In genomic region chr1:219427989-219428388, GRCh38 we compare ENCODE assay signal across 21 cellular contexts.
DNase-seq lines count a peak whose midpoint lies in the region; ATAC-seq, FAIRE-seq and TF ChIP-seq lines count a peak whose summit lies in the region.
"Had no signal": no experiment of that assay in that cellular context is flagged by ENCODE, and none has a peak within 500 bp of the region (broad histone marks: within the 10 kb centered on the region; RNA-seq: fewer than 3 reads in every experiment).

No MANE protein-coding gene starts in this region.

- H4K20me1 ChIP-seq in fibroblast of lung (ENCODE audit: control insufficient read depth, extremely low read depth, insufficient read depth, low read length) = no peaks in the 10 kb centered on the region

- H3K27me3 ChIP-seq in fibroblast of lung (ENCODE audit: control insufficient read depth, insufficient read depth, low read length) = no peaks in the 10 kb centered on the region

- H3K27ac ChIP-seq in fibroblast of lung (ENCODE audit: insufficient read depth, low read length) = no peak overlapping the region
- H3K27ac ChIP-seq: KMS-11 had no signal

- no peak overlapping the region for H3K4me3 ChIP-seq in fibroblast of lung (replicated peaks in 1 of 4; ENCODE audit: control extremely low read depth in 1 of 4, insufficient read depth in 1 of 4, low read depth in 3 of 4, low read length in 4 of 4)

- TF ChIP-seq CTCF in fibroblast of lung (conservative IDR thresholded peaks at IDR 0.05 in 1 of 2, IDR thresholded peaks at IDR 0.05 in 1 of 2; ENCODE audit: low read depth in 1 of 2, low read length in 2 of 2) = no peak

- FAIRE-seq in GM12891 (lab: Jason Lieb, UNC) = no peak

- no peaks in the 10 kb centered on the region for H3K36me3 ChIP-seq in fibroblast of lung (ENCODE audit: control insufficient read depth, insufficient read depth, low read length)

- TF ChIP-seq POLR2A in GM12891 (IDR thresholded peaks at IDR 0.05; ENCODE audit: low read depth, low read length) = no peak

- DNase-seq in AG08395 (ENCODE audit: low spot score) (peak; percentile 31), GM12891 (ENCODE audit: insufficient read length, low spot score) (no peak), fibroblast of lung (ENCODE audit: low read depth in 2 of 2) (peak; percentile 24 to 56), NCI-H2081 (lab: John Stamatoyannopoulos, UW) (no peak)
- DNase-seq in activated CD4-positive, CD25-positive, alpha-beta regulatory T cell (lab: John Stamatoyannopoulos, UW) = no peak
- DNase-seq: Calu3; CD4-positive, alpha-beta T cell; DMS79; GDM1; HCEC 1CT; NCI-H1105; NCI-H187; NCI-H2171; NCI-H446 treated with DMSO at 0.1 percent for 48 hours; NCI-H774; Right ventricle myocardium superior had no signal

- ATAC-seq in SK-N-SH treated with all-trans-retinoic acid at 6 μM for 48 hours (peak; percentile 69), GM18511 (IDR thresholded peaks at IDR 0.05; ENCODE audit: unreplicated experiment) (no peak), HG03469 (IDR thresholded peaks at IDR 0.05; ENCODE audit: unreplicated experiment) (no peak)
- ATAC-seq: Panc1 had no signal

- H3K9me3 ChIP-seq in fibroblast of lung (ENCODE audit: control insufficient read depth, insufficient read depth, low read depth, low read length) = no peaks in the 10 kb centered on the region

- no peak overlapping the region for H3K4me2 ChIP-seq in fibroblast of lung (ENCODE audit: extremely low read depth, insufficient read depth, low read length)
- H3K4me2 ChIP-seq: KMS-11 had no signal

- H3K4me1 ChIP-seq in fibroblast of lung (ENCODE audit: control insufficient read depth, extremely low read depth, insufficient read depth, low read length) = peaks cover 2% of the 10 kb centered on the region

- H3K9ac ChIP-seq in fibroblast of lung (ENCODE audit: insufficient read depth, low read length) = no peak overlapping the region
- H3K9ac ChIP-seq: KMS-11 had no signal

- H2AFZ ChIP-seq in fibroblast of lung (ENCODE audit: low read length) = no peak overlapping the region

- no peaks in the 10 kb centered on the region for H3K79me2 ChIP-seq in fibroblast of lung (ENCODE audit: control insufficient read depth, insufficient read depth, low read length)

TF ChIP-seq in GM12891, 5 proteins besides CTCF, POLR2A, EP300 and RAD21:
- TF ChIP-seq TAF1 (IDR thresholded peaks at IDR 0.05; ENCODE audit: low read depth, low read length) = no peak
- TF ChIP-seq SPI1 (IDR thresholded peaks at IDR 0.05; ENCODE audit: low read depth, low read length) = peak; percentile 42; the same call in 1 of the 2 replicates

TF ChIP-seq in SK-N-SH treated with all-trans-retinoic acid at 6 μM for 48 hours, 23 proteins besides CTCF, POLR2A, EP300 and RAD21:
- TF ChIP-seq ISL1 (CRISPR knock-in tag; IDR thresholded peaks at IDR 0.05) = no peak
- TF ChIP-seq TCF4 (CRISPR knock-in tag; IDR thresholded peaks at IDR 0.05; ENCODE audit: borderline replicate concordance) = no peak
- TF ChIP-seq RARB (CRISPR knock-in tag; IDR thresholded peaks at IDR 0.05) = no peak
- no peak for TF ChIP-seq TOX (CRISPR knock-in tag; IDR thresholded peaks at IDR 0.05; ENCODE audit: borderline replicate concordance)
- TF ChIP-seq TSHZ2 (CRISPR knock-in tag; IDR thresholded peaks at IDR 0.05) = no peak
- no peak for TF ChIP-seq GLIS3 (CRISPR knock-in tag; IDR thresholded peaks at IDR 0.05)
- no peak for TF ChIP-seq POU6F1 (CRISPR knock-in tag; IDR thresholded peaks at IDR 0.05; ENCODE audit: borderline replicate concordance, low read depth)
- TF ChIP-seq ZNF565 (CRISPR knock-in tag; conservative IDR thresholded peaks at IDR 0.05; ENCODE audit: low read depth) = no peak
- no peak for TF ChIP-seq ZNF70 (CRISPR knock-in tag; IDR thresholded peaks at IDR 0.05)
- no peak for TF ChIP-seq ZFP3 (CRISPR knock-in tag; IDR thresholded peaks at IDR 0.05)
- TF ChIP-seq BACH2 (CRISPR knock-in tag; IDR thresholded peaks at IDR 0.05; ENCODE audit: borderline replicate concordance) = no peak
- no peak for TF ChIP-seq OSR1 (CRISPR knock-in tag; IDR thresholded peaks at IDR 0.05)
- no peak for TF ChIP-seq CREB5 (CRISPR knock-in tag; IDR thresholded peaks at IDR 0.05; ENCODE audit: low read depth)
- TF ChIP-seq ZC3H10 (CRISPR knock-in tag; IDR thresholded peaks at IDR 0.05) = no peak
- TF ChIP-seq PATZ1 (CRISPR knock-in tag; IDR thresholded peaks at IDR 0.05; ENCODE audit: borderline replicate concordance) = no peak
- no peak for TF ChIP-seq CSRNP3 (CRISPR knock-in tag; IDR thresholded peaks at IDR 0.05)
- TF ChIP-seq ZFP30 (CRISPR knock-in tag; IDR thresholded peaks at IDR 0.05) = no peak
- no peak for TF ChIP-seq ARNTL (CRISPR knock-in tag; IDR thresholded peaks at IDR 0.05; ENCODE audit: borderline replicate concordance, low read depth)

Comparison
In these comparisons a context has a peak if more than half of its experiments do, and no peak if none do; other contexts are left out.
1. DNase-seq: peak in AG08395 (single experiment) and fibroblast of lung (2 of 2); none in GM12891 (single experiment), activated CD4-positive, CD25-positive, alpha-beta regulatory T cell (0 of 4) and NCI-H2081 (0 of 2).